In genomic region chr12:91406920-91407341, GRCh38 we compare ENCODE assay signal across 11 cellular contexts.
DNase-seq lines count a peak whose midpoint lies in the region; ATAC-seq and TF ChIP-seq lines count a peak whose summit lies in the region.
"Had no signal": no experiment of that assay in that cellular context is flagged by ENCODE, and none has a peak within 500 bp of the region (broad histone marks: within the 10 kb centered on the region; RNA-seq: fewer than 3 reads in every experiment).

No MANE protein-coding gene starts in this region.

- TF ChIP-seq CTCF in GM13977 (IDR thresholded peaks at IDR 0.05; ENCODE audit: extremely low read depth, insufficient read depth, missing control alignments) (no peak), sigmoid colon (IDR thresholded peaks at IDR 0.05) (no peak)

- H3K4me3 ChIP-seq in sigmoid colon = no peak overlapping the region
- H3K4me3 ChIP-seq: esophagus squamous epithelium, pancreas had no signal

- H3K9me3 ChIP-seq in sigmoid colon = no peaks in the 10 kb centered on the region
- H3K9me3 ChIP-seq: esophagus squamous epithelium, pancreas had no signal

- H3K27me3 ChIP-seq in sigmoid colon = no peaks in the 10 kb centered on the region
- H3K27me3 ChIP-seq: esophagus squamous epithelium, pancreas had no signal

- peak; percentile 12 for DNase-seq in GM13977 (ENCODE audit: low spot score)
- peak; percentile 5 for DNase-seq in NCI-H1436 (lab: John Stamatoyannopoulos, UW)
- peak; percentile 54 for DNase-seq in foreskin melanocyte
- DNase-seq in retina = no peak
- no peak for DNase-seq in occipital lobe (lab: John Stamatoyannopoulos, UW)
- no peak for DNase-seq in sciatic nerve (ENCODE audit: low spot score)
- no peak for DNase-seq in sigmoid colon
- DNase-seq: activated CD4-positive, alpha-beta T cell treated with anti-CD3 and anti-CD28 coated beads, Interleukin-2, amount 50 U/mL, for 1 hour; esophagus squamous epithelium had no signal

- no peak for TF ChIP-seq EP300 in sigmoid colon (IDR thresholded peaks at IDR 0.05)

- 20 to 69% methylated on average over 1 of the region's 1 CpG for WGBS in sigmoid colon, 2 donors

- in situ Hi-C loops in GM13977 (cut with MboI; ENCODE audit: low pct_unique_long_range_greater_than_20kb, low sequenced_read_pairs, unreplicated experiment) = no loop called here

- peak; percentile 61 for ATAC-seq in GM21786 (IDR thresholded peaks at IDR 0.05; ENCODE audit: unreplicated experiment)
- no peak for ATAC-seq in sciatic nerve

- H3K4me1 ChIP-seq in sigmoid colon = no peaks in the 10 kb centered on the region
- H3K4me1 ChIP-seq: pancreas had no signal

- no peak overlapping the region for H3K27ac ChIP-seq in sigmoid colon
- H3K27ac ChIP-seq: pancreas had no signal

- no peaks in the 10 kb centered on the region for H3K36me3 ChIP-seq in sigmoid colon
- H3K36me3 ChIP-seq: esophagus squamous epithelium, pancreas had no signal

- intact Hi-C loops in sciatic nerve (cut with DNase I) = no loop called here
- intact Hi-C loops in sigmoid colon (cut with DNase I) = no loop called here

- TF ChIP-seq POLR2A in sigmoid colon (IDR thresholded peaks at IDR 0.05) = no peak

Comparison
In these comparisons a context has a peak if more than half of its experiments do, and no peak if none do; other contexts are left out.
1. DNase-seq: peak in GM13977 (single experiment), NCI-H1436 (single experiment) and foreskin melanocyte (single experiment); none in retina (single experiment), occipital lobe (single experiment), sciatic nerve (single experiment) and sigmoid colon (single experiment).